In the genomic region with DNA sequence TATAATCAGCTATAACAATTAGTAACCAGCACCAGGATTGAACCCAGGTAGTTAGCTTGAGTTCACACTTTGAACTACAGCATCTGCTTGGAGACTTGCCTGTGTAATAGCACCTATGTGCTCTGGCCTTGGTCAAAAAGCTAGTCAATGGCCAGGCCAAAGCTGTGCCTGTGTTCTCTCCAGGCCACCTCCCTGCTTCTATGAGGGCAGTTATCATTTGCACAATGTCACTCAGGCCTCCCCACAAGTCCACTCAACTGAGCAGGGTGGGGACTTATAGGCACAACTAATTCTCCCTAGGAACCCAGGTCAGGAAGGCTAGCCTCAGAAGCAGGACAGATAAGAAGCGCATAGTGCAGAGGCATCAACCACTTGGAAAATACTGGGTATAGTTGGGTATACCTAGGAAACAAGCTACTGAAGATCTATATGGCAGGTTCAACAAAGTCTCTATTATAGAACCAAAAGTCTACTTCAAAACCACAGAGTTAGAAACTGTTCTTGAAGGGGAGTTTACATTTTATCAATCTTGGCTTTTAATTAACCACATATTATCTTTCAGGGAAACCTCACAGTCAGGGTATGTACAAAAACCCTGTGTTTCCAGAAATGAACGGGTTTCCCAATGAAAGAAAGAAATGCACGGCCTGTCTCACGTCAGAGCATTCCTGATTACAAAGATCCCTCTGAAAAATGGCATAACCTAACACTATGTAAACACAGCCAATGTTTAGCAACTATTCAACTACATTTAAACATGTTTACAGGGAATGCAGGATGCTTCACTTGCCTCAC, we compare ENCODE assay signal across 18 cellular contexts.
DNase-seq lines count a peak whose midpoint lies in the region; ATAC-seq and TF ChIP-seq lines count a peak whose summit lies in the region.
"Had no signal": no experiment of that assay in that cellular context is flagged by ENCODE, and none has a peak within 500 bp of the region (broad histone marks: within the 10 kb centered on the region; RNA-seq: fewer than 3 reads in every experiment).

No MANE protein-coding gene starts in this region.

- no peaks in the 10 kb centered on the region for H3K27me3 ChIP-seq in CD4-positive, alpha-beta T cell (ENCODE audit: control insufficient read depth, insufficient read depth, low read length)
- H3K27me3 ChIP-seq: dorsolateral prefrontal cortex, stomach, upper lobe of right lung had no signal

- no peak for TF ChIP-seq CTCF in type B pancreatic cell (conservative IDR thresholded peaks at IDR 0.05)
- no peak for TF ChIP-seq CTCF in CD4-positive, alpha-beta T cell (IDR thresholded peaks at IDR 0.05)

- POLR2A ChIA-PET in CD4-positive, alpha-beta T cell (lab: Charles Lee), result no interaction called here
- POLR2A ChIA-PET in activated CD4-positive, alpha-beta memory T cell treated with anti-CD3 and anti-CD28 coated beads, Interleukin-2, amount 10 ng/mL, durations not matched to agents 7 days and 5 days (lab: Charles Lee), result interaction anchor here (1.0 kb wide), 1 partner anchor 12 kb away, joined by 3 read pairs; no protein-coding TSS in a partner anchor

- H3K36me3 Mint-ChIP-seq in type B pancreatic cell, result peaks cover 4% of the 10 kb centered on the region
- H3K36me3 Mint-ChIP-seq in CD4-positive, alpha-beta T cell (ENCODE audit: low read depth), result peaks cover 50% of the 10 kb centered on the region
- no peaks in the 10 kb centered on the region for H3K36me3 Mint-ChIP-seq in activated CD4-positive, alpha-beta memory T cell treated with anti-CD3 and anti-CD28 coated beads, Interleukin-2, amount 10 ng/mL, durations not matched to agents 7 days and 5 days (ENCODE audit: low read depth)

- CTCF ChIA-PET in CD4-positive, alpha-beta T cell (lab: Charles Lee), result no interaction called here
- CTCF ChIA-PET in activated CD4-positive, alpha-beta memory T cell treated with anti-CD3 and anti-CD28 coated beads, Interleukin-2, amount 10 ng/mL, durations not matched to agents 7 days and 5 days (lab: Charles Lee), result no interaction called here

- peak; percentile 4 for DNase-seq in NCI-H2029 treated with DMSO at 0.1 percent for 48 hours (lab: John Stamatoyannopoulos, UW)
- no peak for DNase-seq in NCI-H2029 (lab: John Stamatoyannopoulos, UW)
- DNase-seq in NCI-H748 treated with DMSO at 0.1 percent for 48 hours (lab: John Stamatoyannopoulos, UW), result peak; percentile 29
- DNase-seq in fibroblast of gingiva (ENCODE audit: low read depth), result peak; percentile 83
- no peak for DNase-seq in type B pancreatic cell (ENCODE audit: extremely low spot score, unreplicated experiment)
- no peak for DNase-seq in CD4-positive, alpha-beta T cell
- no peak for DNase-seq in activated CD4-positive, alpha-beta T cell treated with anti-CD3 and anti-CD28 coated beads, Interleukin-2, amount 50 U/mL, for 1 hour
- no peak for DNase-seq in activated CD4-positive, alpha-beta memory T cell treated with anti-CD3 and anti-CD28 coated beads, Interleukin-2, amount 10 ng/mL, durations not matched to agents 7 days and 5 days
- DNase-seq: activated CD4-positive, alpha-beta T cell treated with anti-CD3 and anti-CD28 coated beads for 4 hours; activated effector memory CD4-positive, alpha-beta T cell treated with anti-CD3 and anti-CD28 coated beads, Interleukin-2, amount 50 U/mL, for 16 hours; DMS79; dorsolateral prefrontal cortex; NCI-H226; NK-92 treated with Interleukin-12 subunit alpha and Interleukin-12 subunit beta, amount 100 ng/mL, for 24 hours; stimulated activated CD4-positive, alpha-beta T cell treated with anti-CD3 and anti-CD28 coated beads, Interleukin-2, amount 100 ng/mL, for 24 hours; stomach; upper lobe of right lung had no signal

- peak overlapping the region; percentile 23 for H3K27ac Mint-ChIP-seq in type B pancreatic cell
- no peak overlapping the region for H3K27ac Mint-ChIP-seq in CD4-positive, alpha-beta T cell
- H3K27ac Mint-ChIP-seq in activated CD4-positive, alpha-beta memory T cell treated with anti-CD3 and anti-CD28 coated beads, Interleukin-2, amount 10 ng/mL, durations not matched to agents 7 days and 5 days, result no peak overlapping the region
- H3K27ac Mint-ChIP-seq: CD14-positive monocyte had no signal

- no peaks in the 10 kb centered on the region for H3K27me3 Mint-ChIP-seq in type B pancreatic cell
- H3K27me3 Mint-ChIP-seq in CD4-positive, alpha-beta T cell, result no peaks in the 10 kb centered on the region
- no peaks in the 10 kb centered on the region for H3K27me3 Mint-ChIP-seq in activated CD4-positive, alpha-beta memory T cell treated with anti-CD3 and anti-CD28 coated beads, Interleukin-2, amount 10 ng/mL, durations not matched to agents 7 days and 5 days

- intact Hi-C loops in CD4-positive, alpha-beta T cell (cut with DNase I, micrococcal nuclease), result no loop called here

- H3K27ac ChIP-seq in CD4-positive, alpha-beta T cell (ENCODE audit: low read depth, low read length), result no peak overlapping the region
- H3K27ac ChIP-seq: dorsolateral prefrontal cortex, upper lobe of right lung had no signal

- ATAC-seq in CD4-positive, alpha-beta T cell (ENCODE audit: poor library complexity), result no peak
- ATAC-seq: upper lobe of right lung had no signal

- no peaks in the 10 kb centered on the region for H3K9me3 Mint-ChIP-seq in type B pancreatic cell
- H3K9me3 Mint-ChIP-seq in CD4-positive, alpha-beta T cell, result no peaks in the 10 kb centered on the region
- H3K9me3 Mint-ChIP-seq in activated CD4-positive, alpha-beta memory T cell treated with anti-CD3 and anti-CD28 coated beads, Interleukin-2, amount 10 ng/mL, durations not matched to agents 7 days and 5 days, result no peaks in the 10 kb centered on the region
- H3K9me3 Mint-ChIP-seq: CD14-positive monocyte had no signal

- peaks cover 5% of the 10 kb centered on the region for H3K4me1 Mint-ChIP-seq in type B pancreatic cell (ENCODE audit: unreplicated experiment)
- H3K4me1 Mint-ChIP-seq in CD4-positive, alpha-beta T cell (ENCODE audit: low read depth), result no peaks in the 10 kb centered on the region
- no peaks in the 10 kb centered on the region for H3K4me1 Mint-ChIP-seq in activated CD4-positive, alpha-beta memory T cell treated with anti-CD3 and anti-CD28 coated beads, Interleukin-2, amount 10 ng/mL, durations not matched to agents 7 days and 5 days
- H3K4me1 Mint-ChIP-seq: CD14-positive monocyte had no signal

- no peaks in the 10 kb centered on the region for H3K9me3 ChIP-seq in CD4-positive, alpha-beta T cell (ENCODE audit: control insufficient read depth, low read length)
- H3K9me3 ChIP-seq: stomach, upper lobe of right lung had no signal

- H3K4me3 Mint-ChIP-seq in type B pancreatic cell, result no peak overlapping the region
- H3K4me3 Mint-ChIP-seq in CD4-positive, alpha-beta T cell, result no peak overlapping the region
- H3K4me3 Mint-ChIP-seq in activated CD4-positive, alpha-beta memory T cell treated with anti-CD3 and anti-CD28 coated beads, Interleukin-2, amount 10 ng/mL, durations not matched to agents 7 days and 5 days, result no peak overlapping the region
- H3K4me3 Mint-ChIP-seq: CD14-positive monocyte had no signal

Comparison
In these comparisons a context has a peak if more than half of its experiments do, and no peak if none do; other contexts are left out.
1. DNase-seq: peak in NCI-H2029 treated with DMSO at 0.1 percent for 48 hours (single experiment), NCI-H748 treated with DMSO at 0.1 percent for 48 hours (single experiment) and fibroblast of gingiva (single experiment); none in NCI-H2029 (single experiment), type B pancreatic cell (single experiment), CD4-positive, alpha-beta T cell (0 of 10), activated CD4-positive, alpha-beta T cell treated with anti-CD3 and anti-CD28 coated beads, Interleukin-2, amount 50 U/mL, for 1 hour (single experiment) and activated CD4-positive, alpha-beta memory T cell treated with anti-CD3 and anti-CD28 coated beads, Interleukin-2, amount 10 ng/mL, durations not matched to agents 7 days and 5 days (single experiment).